1 cellular context compared by ENCODE assay signal in the genomic region with DNA sequence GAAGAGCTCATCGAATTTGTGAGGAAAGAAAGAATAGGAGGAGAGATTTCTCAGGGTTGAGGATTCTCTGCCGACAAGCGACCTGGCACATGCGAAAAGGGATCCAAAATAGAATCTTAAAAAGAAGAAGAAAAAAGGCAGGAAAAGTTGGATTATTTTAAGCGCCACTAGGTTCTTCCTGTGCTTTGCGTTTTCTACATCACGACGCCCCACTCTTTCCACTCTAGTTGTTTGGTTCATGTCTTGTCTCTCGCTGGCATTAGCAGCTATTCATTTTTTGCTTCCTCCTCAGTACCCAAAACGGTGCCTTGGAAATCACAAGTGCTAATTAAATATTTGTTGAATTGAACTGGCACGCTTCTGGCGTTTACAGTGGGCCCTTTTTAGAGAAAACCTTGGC.
TF ChIP-seq lines count a peak whose summit lies in the region.

No MANE protein-coding gene starts in this region.

TF ChIP-seq in HepG2, 621 proteins besides CTCF, POLR2A, EP300 and RAD21:
- TF ChIP-seq, protein P1, sequence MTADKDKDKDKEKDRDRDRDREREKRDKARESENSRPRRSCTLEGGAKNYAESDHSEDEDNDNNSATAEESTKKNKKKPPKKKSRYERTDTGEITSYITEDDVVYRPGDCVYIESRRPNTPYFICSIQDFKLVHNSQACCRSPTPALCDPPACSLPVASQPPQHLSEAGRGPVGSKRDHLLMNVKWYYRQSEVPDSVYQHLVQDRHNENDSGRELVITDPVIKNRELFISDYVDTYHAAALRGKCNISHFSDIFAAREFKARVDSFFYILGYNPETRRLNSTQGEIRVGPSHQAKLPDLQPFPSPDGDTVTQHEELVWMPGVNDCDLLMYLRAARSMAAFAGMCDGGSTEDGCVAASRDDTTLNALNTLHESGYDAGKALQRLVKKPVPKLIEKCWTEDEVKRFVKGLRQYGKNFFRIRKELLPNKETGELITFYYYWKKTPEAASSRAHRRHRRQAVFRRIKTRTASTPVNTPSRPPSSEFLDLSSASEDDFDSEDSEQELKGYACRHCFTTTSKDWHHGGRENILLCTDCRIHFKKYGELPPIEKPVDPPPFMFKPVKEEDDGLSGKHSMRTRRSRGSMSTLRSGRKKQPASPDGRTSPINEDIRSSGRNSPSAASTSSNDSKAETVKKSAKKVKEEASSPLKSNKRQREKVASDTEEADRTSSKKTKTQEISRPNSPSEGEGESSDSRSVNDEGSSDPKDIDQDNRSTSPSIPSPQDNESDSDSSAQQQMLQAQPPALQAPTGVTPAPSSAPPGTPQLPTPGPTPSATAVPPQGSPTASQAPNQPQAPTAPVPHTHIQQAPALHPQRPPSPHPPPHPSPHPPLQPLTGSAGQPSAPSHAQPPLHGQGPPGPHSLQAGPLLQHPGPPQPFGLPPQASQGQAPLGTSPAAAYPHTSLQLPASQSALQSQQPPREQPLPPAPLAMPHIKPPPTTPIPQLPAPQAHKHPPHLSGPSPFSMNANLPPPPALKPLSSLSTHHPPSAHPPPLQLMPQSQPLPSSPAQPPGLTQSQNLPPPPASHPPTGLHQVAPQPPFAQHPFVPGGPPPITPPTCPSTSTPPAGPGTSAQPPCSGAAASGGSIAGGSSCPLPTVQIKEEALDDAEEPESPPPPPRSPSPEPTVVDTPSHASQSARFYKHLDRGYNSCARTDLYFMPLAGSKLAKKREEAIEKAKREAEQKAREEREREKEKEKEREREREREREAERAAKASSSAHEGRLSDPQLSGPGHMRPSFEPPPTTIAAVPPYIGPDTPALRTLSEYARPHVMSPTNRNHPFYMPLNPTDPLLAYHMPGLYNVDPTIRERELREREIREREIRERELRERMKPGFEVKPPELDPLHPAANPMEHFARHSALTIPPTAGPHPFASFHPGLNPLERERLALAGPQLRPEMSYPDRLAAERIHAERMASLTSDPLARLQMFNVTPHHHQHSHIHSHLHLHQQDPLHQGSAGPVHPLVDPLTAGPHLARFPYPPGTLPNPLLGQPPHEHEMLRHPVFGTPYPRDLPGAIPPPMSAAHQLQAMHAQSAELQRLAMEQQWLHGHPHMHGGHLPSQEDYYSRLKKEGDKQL (CRISPR knock-in tag; IDR thresholded peaks at IDR 0.05; ENCODE audit: low read depth): 0 out of 2 replicates have a peak, but pooled peaks have one; percentile 10
- TF ChIP-seq, protein P2, sequence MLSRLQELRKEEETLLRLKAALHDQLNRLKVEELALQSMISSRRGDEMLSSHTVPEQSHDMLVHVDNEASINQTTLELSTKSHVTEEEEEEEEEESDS (CRISPR knock-in tag; IDR thresholded peaks at IDR 0.05; ENCODE audit: borderline replicate concordance): 0 out of 2 replicates have a peak, but pooled peaks have one; percentile 36
- TF ChIP-seq, protein P3, sequence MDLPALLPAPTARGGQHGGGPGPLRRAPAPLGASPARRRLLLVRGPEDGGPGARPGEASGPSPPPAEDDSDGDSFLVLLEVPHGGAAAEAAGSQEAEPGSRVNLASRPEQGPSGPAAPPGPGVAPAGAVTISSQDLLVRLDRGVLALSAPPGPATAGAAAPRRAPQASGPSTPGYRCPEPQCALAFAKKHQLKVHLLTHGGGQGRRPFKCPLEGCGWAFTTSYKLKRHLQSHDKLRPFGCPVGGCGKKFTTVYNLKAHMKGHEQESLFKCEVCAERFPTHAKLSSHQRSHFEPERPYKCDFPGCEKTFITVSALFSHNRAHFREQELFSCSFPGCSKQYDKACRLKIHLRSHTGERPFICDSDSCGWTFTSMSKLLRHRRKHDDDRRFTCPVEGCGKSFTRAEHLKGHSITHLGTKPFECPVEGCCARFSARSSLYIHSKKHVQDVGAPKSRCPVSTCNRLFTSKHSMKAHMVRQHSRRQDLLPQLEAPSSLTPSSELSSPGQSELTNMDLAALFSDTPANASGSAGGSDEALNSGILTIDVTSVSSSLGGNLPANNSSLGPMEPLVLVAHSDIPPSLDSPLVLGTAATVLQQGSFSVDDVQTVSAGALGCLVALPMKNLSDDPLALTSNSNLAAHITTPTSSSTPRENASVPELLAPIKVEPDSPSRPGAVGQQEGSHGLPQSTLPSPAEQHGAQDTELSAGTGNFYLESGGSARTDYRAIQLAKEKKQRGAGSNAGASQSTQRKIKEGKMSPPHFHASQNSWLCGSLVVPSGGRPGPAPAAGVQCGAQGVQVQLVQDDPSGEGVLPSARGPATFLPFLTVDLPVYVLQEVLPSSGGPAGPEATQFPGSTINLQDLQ (CRISPR knock-in tag; IDR thresholded peaks at IDR 0.05): no peak
- 0 out of 2 replicates have a peak, but pooled peaks have one; percentile 11 for TF ChIP-seq ZFP82 (CRISPR knock-in tag; IDR thresholded peaks at IDR 0.05; ENCODE audit: borderline replicate concordance)
- no peak for TF ChIP-seq ZSCAN25 (CRISPR knock-in tag; IDR thresholded peaks at IDR 0.05)
- TF ChIP-seq SNAPC2 (CRISPR knock-in tag; IDR thresholded peaks at IDR 0.05): peak; percentile 12; the same call in 1 of the 2 replicates
- peak; percentile 13; the same call in 1 of the 2 replicates for TF ChIP-seq ARID2 (CRISPR knock-in tag; IDR thresholded peaks at IDR 0.05; ENCODE audit: borderline replicate concordance)
- TF ChIP-seq TMF1 (CRISPR knock-in tag; IDR thresholded peaks at IDR 0.05; ENCODE audit: low read depth): 0 out of 2 replicates have a peak, but pooled peaks have one; percentile 11
